ENCODE assay signal across 20 cellular contexts in the genomic region with DNA sequence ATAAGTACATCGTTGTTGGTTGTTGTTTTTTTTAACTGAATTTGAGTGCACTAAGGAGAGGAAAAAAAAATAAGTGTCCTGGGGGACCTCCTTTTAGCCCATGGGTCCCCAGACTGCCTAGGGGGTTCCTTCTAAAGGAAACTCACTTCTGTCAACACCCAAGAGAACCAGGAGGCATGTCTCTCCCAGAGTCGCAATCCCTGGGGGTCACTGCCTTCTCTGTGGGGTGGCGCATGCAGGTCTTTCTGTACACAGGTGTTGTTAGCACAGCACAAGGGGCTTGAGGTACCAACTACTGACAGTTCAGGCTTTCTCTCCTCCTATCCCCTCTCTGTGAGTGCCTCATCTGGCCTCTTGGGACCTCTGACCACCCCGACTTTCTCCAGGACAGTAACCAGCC.
"Had no signal": no experiment of that assay in that cellular context is flagged by ENCODE, and none has a peak within 500 bp of the region (broad histone marks: within the 10 kb centered on the region; RNA-seq: fewer than 3 reads in every experiment).

No MANE protein-coding gene starts in this region.

- H3K9me3 Mint-ChIP-seq: activated CD4-positive, alpha-beta memory T cell treated with anti-CD3 and anti-CD28 coated beads, Interleukin-2, amount 10 ng/mL, durations not matched to agents 7 days and 5 days; activated naive CD8-positive, alpha-beta T cell treated with anti-CD3 and anti-CD28 coated beads for 36 hours; nephron; stimulated activated effector memory CD8-positive, alpha-beta T cell treated with anti-CD3 and anti-CD28 coated beads, Interleukin-12 subunit alpha, Interleukin-12 subunit beta, amount 100 ng/mL, for 72 hours; WTC11 had no signal

- H3K27me3 ChIP-seq: brain microvascular endothelial cell, heart right ventricle, uterus had no signal

- H3K27ac Mint-ChIP-seq: activated CD4-positive, alpha-beta memory T cell treated with anti-CD3 and anti-CD28 coated beads, Interleukin-2, amount 10 ng/mL, durations not matched to agents 7 days and 5 days; activated naive CD8-positive, alpha-beta T cell treated with anti-CD3 and anti-CD28 coated beads for 36 hours; nephron; T-helper 17 cell; WTC11 had no signal

- H3K27me3 Mint-ChIP-seq: activated CD4-positive, alpha-beta memory T cell treated with anti-CD3 and anti-CD28 coated beads, Interleukin-2, amount 10 ng/mL, durations not matched to agents 7 days and 5 days had no signal

- H3K36me3 ChIP-seq: brain microvascular endothelial cell, heart right ventricle, thoracic aorta, uterus had no signal

- H3K4me3 Mint-ChIP-seq: activated CD4-positive, alpha-beta memory T cell treated with anti-CD3 and anti-CD28 coated beads, Interleukin-2, amount 10 ng/mL, durations not matched to agents 7 days and 5 days; activated naive CD8-positive, alpha-beta T cell treated with anti-CD3 and anti-CD28 coated beads for 36 hours; nephron; stimulated activated effector memory CD8-positive, alpha-beta T cell treated with anti-CD3 and anti-CD28 coated beads, Interleukin-12 subunit alpha, Interleukin-12 subunit beta, amount 100 ng/mL, for 72 hours; T-helper 17 cell; WTC11 had no signal

- ATAC-seq: stimulated activated effector memory CD8-positive, alpha-beta T cell treated with anti-CD3 and anti-CD28 coated beads, Interleukin-12 subunit alpha, Interleukin-12 subunit beta, amount 100 ng/mL, for 72 hours; T-helper 17 cell; WTC11 had no signal

- DNase-seq: activated CD4-positive, alpha-beta memory T cell treated with anti-CD3 and anti-CD28 coated beads, Interleukin-2, amount 10 ng/mL, durations not matched to agents 7 days and 5 days; activated CD4-positive, alpha-beta T cell treated with anti-CD3 and anti-CD28 coated beads for 4 hours; activated effector memory CD4-positive, alpha-beta T cell treated with anti-CD3 and anti-CD28 coated beads, Interleukin-2, amount 50 U/mL, for 16 hours; activated naive CD8-positive, alpha-beta T cell treated with anti-CD3 and anti-CD28 coated beads for 36 hours; activated T-cell treated with anti-CD3 and anti-CD28 coated beads, Interleukin-2, amount 50 U/mL, for 48 hours; brain microvascular endothelial cell; cerebellar nuclear complex; dermis blood vessel endothelial cell; foreskin melanocyte; mesenchymal stem cell; nucleus accumbens; stimulated activated CD4-positive, alpha-beta T cell treated with anti-CD3 and anti-CD28 coated beads, Interleukin-1b, Interleukin-23, amount 100 ng/mL, for 48 hours; T-helper 17 cell; uterus had no signal

- H3K27ac ChIP-seq: brain microvascular endothelial cell, epithelial cell of prostate, uterus had no signal

- H3K4me1 ChIP-seq: uterus had no signal

- H3K9me3 ChIP-seq: heart right ventricle, thoracic aorta, uterus had no signal

- H3K36me3 Mint-ChIP-seq: activated naive CD8-positive, alpha-beta T cell treated with anti-CD3 and anti-CD28 coated beads for 36 hours; WTC11 had no signal

- H3K4me3 ChIP-seq: heart right ventricle, thoracic aorta, uterus had no signal
